9 cellular contexts compared by ENCODE assay signal in the genomic region with DNA sequence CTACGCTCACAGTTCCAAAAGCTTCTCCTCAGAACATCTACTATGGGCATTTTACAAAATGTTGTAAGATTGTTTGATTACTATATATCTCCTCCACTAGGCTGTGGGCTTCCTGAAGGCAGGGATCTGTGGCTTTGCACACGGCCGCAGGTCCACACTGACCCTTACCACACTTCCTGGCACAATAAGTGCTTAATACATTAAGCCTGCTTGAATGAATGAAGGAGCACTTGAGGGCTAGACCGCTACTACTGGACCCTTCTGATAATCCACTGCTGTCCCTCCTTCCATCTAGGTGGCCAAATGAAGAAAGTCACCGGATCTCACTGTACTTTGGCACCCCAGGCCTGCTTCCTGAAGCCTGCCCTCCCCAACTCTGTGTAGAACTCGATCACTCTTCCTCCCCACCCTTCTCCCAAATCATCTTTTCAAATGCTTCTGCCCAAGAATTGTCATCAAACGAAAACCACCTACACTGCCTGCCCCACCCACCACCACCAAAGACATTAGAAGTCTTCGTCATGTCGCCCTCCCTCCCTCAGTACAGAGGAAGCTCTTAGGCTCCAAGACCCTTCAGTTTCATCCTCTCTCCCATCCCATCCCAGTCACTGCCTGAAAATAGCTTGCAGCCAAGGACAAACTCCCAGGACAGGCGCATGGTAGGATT. TPM values are rescaled to one million over a fixed set of nuclear protein-coding genes. Genes with fewer than 3 reads are reported as not detected.
DNase-seq lines count a peak whose midpoint lies in the region; ATAC-seq and TF ChIP-seq lines count a peak whose summit lies in the region.
"Had no signal": no experiment of that assay in that cellular context is flagged by ENCODE, and none has a peak within 500 bp of the region (broad histone marks: within the 10 kb centered on the region; RNA-seq: fewer than 3 reads in every experiment).

No MANE protein-coding gene starts in this region.

- peak; percentile 28 to 37 for DNase-seq in activated CD4-positive, alpha-beta T cell treated with anti-CD3 and anti-CD28 coated beads for 4 hours
- DNase-seq in activated CD4-positive, alpha-beta T cell treated with anti-CD3 and anti-CD28 coated beads, Interleukin-2, amount 50 U/mL, for 4 hours = no peak
- DNase-seq in activated naive CD4-positive, alpha-beta T cell treated with anti-CD3 and anti-CD28 coated beads for 36 hours = peak; percentile 47
- DNase-seq in left lung (no peak), tibial artery (no peak), GOT3 (lab: John Stamatoyannopoulos, UW) (no peak), NCI-H2171 treated with DMSO at 0.1 percent for 48 hours (lab: John Stamatoyannopoulos, UW) (no peak)

- H3K4me3 ChIP-seq in left lung (peak overlapping the region in 1 of 2 donors; percentile 78), tibial artery (peak overlapping the region; percentile 69 to 93)

- H3K27ac Mint-ChIP-seq in activated naive CD4-positive, alpha-beta T cell treated with anti-CD3 and anti-CD28 coated beads for 36 hours = peak overlapping the region; percentile 85

- no peak for ATAC-seq in left lung
- no peak for ATAC-seq in GM21423 (IDR thresholded peaks at IDR 0.05; ENCODE audit: unreplicated experiment)

- TF ChIP-seq CTCF in left lung (IDR thresholded peaks at IDR 0.05) (no peak), tibial artery (IDR thresholded peaks at IDR 0.05) (no peak)

- intact Hi-C loops in activated naive CD4-positive, alpha-beta T cell treated with anti-CD3 and anti-CD28 coated beads for 36 hours (cut with micrococcal nuclease) = loop anchor here (5.0 to 10.0 kb wide), 3 partner anchors 235 to 492 kb away; a partner anchor contains a TSS
- intact Hi-C loops in left lung (cut with DNase I) (no loop called here), tibial artery (cut with DNase I; ENCODE audit: low total_unique reads) (no loop called here)

- no peaks in the 10 kb centered on the region for H3K27me3 Mint-ChIP-seq in activated naive CD4-positive, alpha-beta T cell treated with anti-CD3 and anti-CD28 coated beads for 36 hours (ENCODE audit: low read depth)

- H3K9me3 Mint-ChIP-seq in activated naive CD4-positive, alpha-beta T cell treated with anti-CD3 and anti-CD28 coated beads for 36 hours = no peaks in the 10 kb centered on the region

- CTCF ChIA-PET in activated naive CD4-positive, alpha-beta T cell treated with anti-CD3 and anti-CD28 coated beads for 36 hours (lab: Charles Lee) = interaction anchor here (0.6 to 14.0 kb wide), 18 partner anchors 8 to 251 kb away, joined by 3 to 271 read pairs (median 4); a partner anchor contains a TSS

- peaks cover 19% of the 10 kb centered on the region for H3K36me3 Mint-ChIP-seq in activated naive CD4-positive, alpha-beta T cell treated with anti-CD3 and anti-CD28 coated beads for 36 hours (ENCODE audit: low read depth)

- H3K27me3 ChIP-seq in left lung = no peaks in the 10 kb centered on the region
- H3K27me3 ChIP-seq in tibial artery = no peaks in the 10 kb centered on the region

- H3K27ac ChIP-seq in left lung (peak overlapping the region; percentile 33 to 35), tibial artery (peak overlapping the region; percentile 31 to 52)

- no peaks in the 10 kb centered on the region for H3K9me3 ChIP-seq in left lung
- H3K9me3 ChIP-seq in tibial artery = no peaks in the 10 kb centered on the region

- peak overlapping the region; percentile 79 for H3K4me3 Mint-ChIP-seq in activated naive CD4-positive, alpha-beta T cell treated with anti-CD3 and anti-CD28 coated beads for 36 hours

- H3K36me3 ChIP-seq in left lung = peaks cover 0 to 28% of the 10 kb centered on the region in 2 donors
- peaks cover 25 to 29% (median 26%) of the 10 kb centered on the region in 3 donors for H3K36me3 ChIP-seq in tibial artery

- H3K4me1 ChIP-seq in left lung = peaks cover 12 to 26% of the 10 kb centered on the region in 2 donors
- H3K4me1 ChIP-seq in tibial artery = peaks cover 0 to 25% (median 15%) of the 10 kb centered on the region in 4 donors

- H3K4me1 Mint-ChIP-seq in activated naive CD4-positive, alpha-beta T cell treated with anti-CD3 and anti-CD28 coated beads for 36 hours (ENCODE audit: low read depth) = peaks cover 72% of the 10 kb centered on the region

RNA-seq across cellular contexts. Expression of a gene that starts 0.6 kb away (rescaled TPM):
- 1 to 10 TPM; 5.1 to 5.5 TPM for total RNA-seq in activated naive CD4-positive, alpha-beta T cell treated with anti-CD3 and anti-CD28 coated beads for 36 hours
- total RNA-seq in left lung = 1 to 10 TPM; 3.8 to 6.1 TPM

RNA-seq across cellular contexts. Expression of a gene that starts 9.4 kb away (rescaled TPM):
- under 1 TPM in 1 of 2 experiments, not detected in 1; 0.48 TPM for total RNA-seq in activated naive CD4-positive, alpha-beta T cell treated with anti-CD3 and anti-CD28 coated beads for 36 hours
- total RNA-seq in left lung = not detected

RNA-seq across cellular contexts. Expression of a gene that starts 43.0 kb away (rescaled TPM):
- total RNA-seq in activated naive CD4-positive, alpha-beta T cell treated with anti-CD3 and anti-CD28 coated beads for 36 hours = 1 to 10 TPM; 1.4 to 1.5 TPM
- under 1 TPM; 0.26 to 0.29 TPM for total RNA-seq in left lung
- total RNA-seq: Daoy had no signal

RNA-seq across cellular contexts. Expression of a gene that starts 49.5 kb away (rescaled TPM):
- total RNA-seq in activated naive CD4-positive, alpha-beta T cell treated with anti-CD3 and anti-CD28 coated beads for 36 hours = under 1 TPM; 0.54 to 0.69 TPM
- under 1 TPM; 0.20 to 0.45 TPM for total RNA-seq in left lung

Comparison
In these comparisons a context has a peak if more than half of its experiments do, and no peak if none do; other contexts are left out.
1. DNase-seq: peak in activated CD4-positive, alpha-beta T cell treated with anti-CD3 and anti-CD28 coated beads for 4 hours (2 of 2) and activated naive CD4-positive, alpha-beta T cell treated with anti-CD3 and anti-CD28 coated beads for 36 hours (single experiment); none in activated CD4-positive, alpha-beta T cell treated with anti-CD3 and anti-CD28 coated beads, Interleukin-2, amount 50 U/mL, for 4 hours (0 of 2), left lung (0 of 2), tibial artery (0 of 2), GOT3 (single experiment) and NCI-H2171 treated with DMSO at 0.1 percent for 48 hours (single experiment).